Comparison of ENCODE assay signal across 8 cellular contexts in the genomic region with DNA sequence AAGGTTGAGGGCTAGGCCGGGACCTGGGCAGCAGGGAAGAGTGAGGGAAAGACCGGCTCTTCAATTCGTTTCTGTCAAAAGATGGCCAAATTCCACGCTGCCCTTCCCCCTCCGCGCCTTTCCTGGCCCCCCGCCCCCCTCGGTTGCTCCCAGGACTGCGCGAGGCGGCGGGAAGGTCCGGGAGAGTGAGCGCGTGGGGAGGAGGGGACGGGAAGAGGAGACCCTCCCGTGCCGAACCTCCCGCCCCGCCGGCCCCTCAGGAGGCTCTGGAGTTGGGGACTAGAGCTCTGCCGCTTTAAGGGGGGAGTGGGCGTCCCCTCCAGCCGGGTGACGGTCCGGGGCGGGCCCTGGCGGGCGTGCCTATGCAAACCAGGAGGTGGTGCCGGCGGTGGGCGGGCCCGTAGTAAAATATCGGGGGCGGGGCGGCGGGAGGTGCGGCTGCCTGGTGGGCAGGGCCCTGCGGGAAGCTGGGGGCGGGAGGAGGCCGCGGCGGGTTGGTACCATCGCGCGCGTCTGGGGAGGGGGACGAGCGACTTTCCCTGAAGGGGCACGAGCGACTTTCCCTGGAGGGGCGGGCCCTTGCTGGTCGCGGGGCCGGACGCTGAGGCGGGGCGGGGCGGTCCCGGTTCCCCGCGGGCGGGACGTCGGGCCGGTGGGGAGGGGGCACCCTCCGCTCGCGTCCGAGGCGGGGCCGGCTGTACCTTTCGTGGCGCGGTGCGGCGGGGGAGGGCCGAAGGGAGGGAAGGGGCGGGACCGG. TPM values are rescaled to one million over a fixed set of nuclear protein-coding genes. Genes with fewer than 3 reads are reported as not detected.
A peak's percentile ranks its signal among the peaks of the same experiment; 100 is the strongest.
DNase-seq lines count a peak whose midpoint lies in the region; TF ChIP-seq lines count a peak whose summit lies in the region.

No MANE protein-coding gene starts in this region.

- H4K20me1 ChIP-seq in MM.1S (ENCODE audit: insufficient read depth, low read length) (no peaks in the 10 kb centered on the region), neural progenitor cell (ENCODE audit: low read depth) (peaks cover 69% of the 10 kb centered on the region)

- H3K27me3 Mint-ChIP-seq in neural progenitor cell (ENCODE audit: insufficient read depth, low read depth): no peaks in the 10 kb centered on the region

- H3K9me2 ChIP-seq in MM.1S (replicated peaks; ENCODE audit: insufficient read depth, low read length): no peaks in the 10 kb centered on the region

- peaks cover 37% of the 10 kb centered on the region for H3K4me1 Mint-ChIP-seq in neural progenitor cell

- H3K4me2 ChIP-seq in MM.1S (ENCODE audit: low read depth, low read length) (peak overlapping the region; percentile 93), neural progenitor cell (peak overlapping the region; percentile 79)

- H3K4me1 ChIP-seq in MM.1S (ENCODE audit: low read length): peaks cover 8% of the 10 kb centered on the region
- peaks cover 29% of the 10 kb centered on the region for H3K4me1 ChIP-seq in neural progenitor cell
- H3K4me1 ChIP-seq in stomach: peaks cover 0 to 33% (median 26%) of the 10 kb centered on the region in 4 donors

- DNase-seq in EH (ENCODE audit: low read depth) (peak; percentile 96), HCEC 1CT (peak; percentile 92), MM.1S (peak; percentile 97), SIG-M5 (lab: John Stamatoyannopoulos, UW) (peak; percentile 62), activated gamma-delta T cell treated with Interleukin-2 at 50 U/mL for 16 hours (peak; percentile 97), foreskin fibroblast (peak; percentile 93 to 98), neural progenitor cell (ENCODE audit: low spot score) (peak; percentile 99), stomach (peak; percentile 98)

- no peaks in the 10 kb centered on the region for H3K36me3 ChIP-seq in MM.1S (replicated peaks; ENCODE audit: insufficient read depth, low read length)
- H3K36me3 ChIP-seq in neural progenitor cell: no peaks in the 10 kb centered on the region
- no peaks in the 10 kb centered on the region for H3K36me3 ChIP-seq in stomach

- H3K9ac ChIP-seq in MM.1S (ENCODE audit: low read length) (peak overlapping the region; percentile 66; the same call in 1 of the 2 replicates), neural progenitor cell (peak overlapping the region; percentile 34)

- peak overlapping the region; percentile 75 for H3K27ac Mint-ChIP-seq in neural progenitor cell

- peaks cover under 1% of the 10 kb centered on the region for H3K36me3 Mint-ChIP-seq in neural progenitor cell

- no peaks in the 10 kb centered on the region for H3K9me3 Mint-ChIP-seq in neural progenitor cell

- H3K4me3 Mint-ChIP-seq in neural progenitor cell: peak overlapping the region; percentile 85

- no peaks in the 10 kb centered on the region; the same call in 1 of the 2 replicates for H3F3A ChIP-seq in MM.1S (ENCODE audit: insufficient read depth, low read length)
- peaks cover 36% of the 10 kb centered on the region for H3F3A ChIP-seq in neural progenitor cell (ENCODE audit: low read depth)

- H2AFZ ChIP-seq in MM.1S (ENCODE audit: low read length): peak overlapping the region; percentile 83
- no peak overlapping the region for H2AFZ ChIP-seq in neural progenitor cell (replicated peaks)

- peak; percentile 18 for TF ChIP-seq EP300 in stomach (IDR thresholded peaks at IDR 0.05)

- H3K79me2 ChIP-seq in MM.1S (ENCODE audit: low read length) (peaks cover 17% of the 10 kb centered on the region), neural progenitor cell (ENCODE audit: low read depth) (peaks cover 82% of the 10 kb centered on the region)

- H3K9me3 ChIP-seq in MM.1S (replicated peaks; ENCODE audit: insufficient read depth, low read length) (no peaks in the 10 kb centered on the region), neural progenitor cell (ENCODE audit: low read depth) (no peaks in the 10 kb centered on the region), stomach (no peaks in the 10 kb centered on the region)

- 0 to 1% (median 0%) methylated on average over 14 to 80 of the region's 80 CpGs for WGBS in stomach, 5 donors

- intact Hi-C loops in stomach (cut with DNase I; ENCODE audit: low total_unique reads): no loop called here

- TF ChIP-seq CTCF in MM.1S (IDR thresholded peaks at IDR 0.05; ENCODE audit: low read length) (no peak), foreskin fibroblast (IDR thresholded peaks at IDR 0.05; ENCODE audit: low read depth, low read length) (no peak), neural progenitor cell (IDR thresholded peaks at IDR 0.05) (no peak), stomach (IDR thresholded peaks at IDR 0.05) (no peak)

- peak in 1 of 4 donors; percentile 60 for TF ChIP-seq POLR2A in stomach (IDR thresholded peaks at IDR 0.05)

- H3K4me3 ChIP-seq in MM.1S (ENCODE audit: low read length) (peak overlapping the region; percentile 69), foreskin fibroblast (ENCODE audit: low read depth in 1 of 2, low read length in 2 of 2) (peak overlapping the region; percentile 59 to 77), neural progenitor cell (peak overlapping the region; percentile 83), stomach (peak overlapping the region; percentile 68 to 88 (median 70))

- H3K27me3 ChIP-seq in MM.1S (replicated peaks; ENCODE audit: insufficient read depth, low read length): no peaks in the 10 kb centered on the region; the same call in 1 of the 2 replicates
- H3K27me3 ChIP-seq in neural progenitor cell: no peaks in the 10 kb centered on the region
- no peaks in the 10 kb centered on the region for H3K27me3 ChIP-seq in stomach

- H3K27ac ChIP-seq in MM.1S (ENCODE audit: low read length) (peak overlapping the region; percentile 41; the same call in 1 of the 2 replicates), neural progenitor cell (peak overlapping the region; percentile 76), stomach (peak overlapping the region; percentile 78 to 94 (median 93))

RNA-seq across cellular contexts. Expression of gene BCL9, which starts 58.2 kb away (rescaled TPM):
- total RNA-seq in neural progenitor cell (ENCODE audit: low replicate concordance): 48.7 and 61.1 TPM in 2 replicates
- total RNA-seq in stomach: 10 to 100 TPM in 1 of 5 donors, 1 to 10 TPM in 4; 1.4 to 47.5 (median 5.5) TPM
- polyA plus RNA-seq in stomach: 1 to 10 TPM; 3.3 to 6.9 (median 4.4) TPM

Comparison
In these comparisons a context has a peak if more than half of its experiments do, and no peak if none do; other contexts are left out.
1. Peak in every context shown above with its lines: DNase-seq, H3K4me3 ChIP-seq and H3K27ac ChIP-seq.
2. H3K27ac ChIP-seq: peak in every context shown above with its lines; median percentile 93 in stomach; 76 in neural progenitor cell; 41 in MM.1S.